ENCODE assay signal across 8 cellular contexts in the genomic region with DNA sequence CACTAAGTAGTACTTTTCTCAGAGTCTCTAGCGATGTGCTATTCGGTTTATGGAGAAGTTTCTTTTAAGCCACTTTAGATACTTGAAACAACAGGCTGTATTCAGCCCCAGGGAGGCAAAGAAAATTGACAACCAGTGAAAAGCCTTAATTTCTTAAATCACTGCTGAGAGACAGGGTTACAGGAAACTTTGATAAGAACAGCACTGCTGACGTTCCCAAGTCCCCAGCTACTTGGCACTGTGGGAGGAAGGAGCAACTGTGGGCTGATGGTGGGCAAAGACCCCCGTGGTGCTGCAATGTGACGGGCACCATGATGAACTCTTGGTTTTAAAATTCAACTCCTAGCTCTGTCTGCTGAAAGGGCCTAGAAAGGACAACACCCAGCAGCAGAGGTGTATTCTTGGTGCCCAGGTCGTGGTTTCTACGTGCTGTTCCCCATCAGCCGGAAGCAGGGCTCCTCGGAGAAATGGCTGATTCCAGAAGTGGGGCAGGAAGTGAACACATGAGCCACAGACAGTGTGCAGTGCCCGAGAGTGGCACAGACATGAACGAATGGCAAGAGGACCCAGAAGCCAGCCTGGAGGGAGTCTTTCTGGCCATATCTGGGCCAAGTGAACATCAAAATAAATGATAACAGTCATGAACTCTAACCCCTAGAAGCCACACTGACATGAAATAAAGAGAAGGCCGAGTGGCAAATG. TPM values are rescaled to one million over a fixed set of nuclear protein-coding genes. Genes with fewer than 3 reads are reported as not detected.
DNase-seq lines count a peak whose midpoint lies in the region; ATAC-seq and TF ChIP-seq lines count a peak whose summit lies in the region.

No MANE protein-coding gene starts in this region.

- peaks cover 17% of the 10 kb centered on the region for H3K36me3 Mint-ChIP-seq in activated naive CD8-positive, alpha-beta T cell treated with anti-CD3 and anti-CD28 coated beads, Interleukin-2, amount 50 U/mL, for 24 hours (ENCODE audit: low read depth)
- H3K36me3 Mint-ChIP-seq in naive thymus-derived CD4-positive, alpha-beta T cell = peaks cover 0 to 21% (median 5%) of the 10 kb centered on the region in 5 donors
- H3K36me3 Mint-ChIP-seq in stimulated activated naive B cell treated with anti-CD40 and anti-IgM and Interleukin-4, amounts not matched to agents 10 μg/mL and 1 μg/mL and 100 μg/mL, for 72 hours = peaks cover 28 to 41% of the 10 kb centered on the region in 2 donors

- peak overlapping the region; percentile 78 for H3K27ac ChIP-seq in ACC112 (ENCODE audit: low read depth, low read length)
- H3K27ac ChIP-seq in RWPE2 (ENCODE audit: poor library complexity, severe bottlenecking) = peak overlapping the region; percentile 93
- peak overlapping the region; percentile 53 for H3K27ac ChIP-seq in naive thymus-derived CD4-positive, alpha-beta T cell (ENCODE audit: low read depth, low read length)

- no peaks in the 10 kb centered on the region for H3K27me3 Mint-ChIP-seq in activated naive CD8-positive, alpha-beta T cell treated with anti-CD3 and anti-CD28 coated beads, Interleukin-2, amount 50 U/mL, for 24 hours
- H3K27me3 Mint-ChIP-seq in naive thymus-derived CD4-positive, alpha-beta T cell = no peaks in the 10 kb centered on the region
- H3K27me3 Mint-ChIP-seq in stimulated activated naive B cell treated with anti-CD40 and anti-IgM and Interleukin-4, amounts not matched to agents 10 μg/mL and 1 μg/mL and 100 μg/mL, for 72 hours = no peaks in the 10 kb centered on the region

- no peak for TF ChIP-seq CTCF in RWPE2 (IDR thresholded peaks at IDR 0.05; ENCODE audit: poor library complexity, severe bottlenecking)

- CTCF ChIA-PET in naive thymus-derived CD4-positive, alpha-beta T cell (lab: Charles Lee) = interaction anchor here (0.6 kb wide), 1 partner anchor 774 kb away, joined by 5 read pairs; no protein-coding TSS in a partner anchor

- H3K27me3 ChIP-seq in ACC112 (ENCODE audit: insufficient read depth, low read length) (no peaks in the 10 kb centered on the region), RWPE2 (ENCODE audit: insufficient read depth, poor library complexity, severe bottlenecking) (no peaks in the 10 kb centered on the region)
- H3K27me3 ChIP-seq in naive thymus-derived CD4-positive, alpha-beta T cell (ENCODE audit: control insufficient read depth in 2 of 2, insufficient read depth in 2 of 2, low read length in 2 of 2) = no peaks in the 10 kb centered on the region

- peak overlapping the region; percentile 65 for H3K4me3 Mint-ChIP-seq in activated naive CD8-positive, alpha-beta T cell treated with anti-CD3 and anti-CD28 coated beads, Interleukin-2, amount 50 U/mL, for 24 hours
- H3K4me3 Mint-ChIP-seq in naive thymus-derived CD4-positive, alpha-beta T cell = peak overlapping the region; percentile 73 to 90 (median 82)
- H3K4me3 Mint-ChIP-seq in stimulated activated naive B cell treated with anti-CD40 and anti-IgM and Interleukin-4, amounts not matched to agents 10 μg/mL and 1 μg/mL and 100 μg/mL, for 72 hours = peak overlapping the region in 1 of 2 donors; percentile 32

- H3K36me3 ChIP-seq in ACC112 (ENCODE audit: insufficient read depth, low read length) = peaks cover 6% of the 10 kb centered on the region
- H3K36me3 ChIP-seq in RWPE2 (ENCODE audit: low read depth) = peaks cover 46% of the 10 kb centered on the region
- H3K36me3 ChIP-seq in naive thymus-derived CD4-positive, alpha-beta T cell (ENCODE audit: control insufficient read depth in 2 of 3, insufficient read depth in 3 of 3, low read length in 3 of 3) = peaks cover 0 to 23% (median 3%) of the 10 kb centered on the region in 3 experiments

- no peak for ATAC-seq in RWPE2 (ENCODE audit: low read depth)
- ATAC-seq in activated naive CD8-positive, alpha-beta T cell treated with anti-CD3 and anti-CD28 coated beads, Interleukin-2, amount 50 U/mL, for 24 hours = peak; percentile 52
- peak; percentile 72 for ATAC-seq in naive thymus-derived CD4-positive, alpha-beta T cell
- ATAC-seq in stimulated activated naive B cell treated with anti-CD40 and anti-IgM and Interleukin-4, amounts not matched to agents 10 μg/mL and 1 μg/mL and 100 μg/mL, for 72 hours (replicated peaks) = no peak

- POLR2A ChIA-PET in naive thymus-derived CD4-positive, alpha-beta T cell (lab: Charles Lee) = interaction anchor here (1.5 kb wide), 1 partner anchor 12 kb away, joined by 3 read pairs; no protein-coding TSS in a partner anchor

- H3K79me2 ChIP-seq in ACC112 (ENCODE audit: control insufficient read depth, insufficient read depth, low read length, unreplicated experiment) = peaks cover 84% of the 10 kb centered on the region

- peaks cover 78% of the 10 kb centered on the region for H3K4me1 Mint-ChIP-seq in activated naive CD8-positive, alpha-beta T cell treated with anti-CD3 and anti-CD28 coated beads, Interleukin-2, amount 50 U/mL, for 24 hours
- peaks cover 67 to 89% (median 83%) of the 10 kb centered on the region in 7 donors for H3K4me1 Mint-ChIP-seq in naive thymus-derived CD4-positive, alpha-beta T cell
- peaks cover 57 to 87% of the 10 kb centered on the region in 2 donors for H3K4me1 Mint-ChIP-seq in stimulated activated naive B cell treated with anti-CD40 and anti-IgM and Interleukin-4, amounts not matched to agents 10 μg/mL and 1 μg/mL and 100 μg/mL, for 72 hours

- H3K9me3 ChIP-seq in RWPE2 (ENCODE audit: severe bottlenecking) = no peaks in the 10 kb centered on the region
- H3K9me3 ChIP-seq in naive thymus-derived CD4-positive, alpha-beta T cell (ENCODE audit: control insufficient read depth in 2 of 3, low read length in 3 of 3) = no peaks in the 10 kb centered on the region

- H3K9me3 Mint-ChIP-seq in activated naive CD8-positive, alpha-beta T cell treated with anti-CD3 and anti-CD28 coated beads, Interleukin-2, amount 50 U/mL, for 24 hours = no peaks in the 10 kb centered on the region
- H3K9me3 Mint-ChIP-seq in naive thymus-derived CD4-positive, alpha-beta T cell = no peaks in the 10 kb centered on the region
- H3K9me3 Mint-ChIP-seq in stimulated activated naive B cell treated with anti-CD40 and anti-IgM and Interleukin-4, amounts not matched to agents 10 μg/mL and 1 μg/mL and 100 μg/mL, for 72 hours = no peaks in the 10 kb centered on the region

- DNase-seq in RWPE2 (ENCODE audit: low spot score) (no peak), foreskin melanocyte (no peak), NCI-H446 (lab: John Stamatoyannopoulos, UW) (no peak), NCI-H2171 (lab: John Stamatoyannopoulos, UW) (no peak)
- peak; percentile 47 for DNase-seq in activated naive CD8-positive, alpha-beta T cell treated with anti-CD3 and anti-CD28 coated beads, Interleukin-2, amount 50 U/mL, for 24 hours
- DNase-seq in naive thymus-derived CD4-positive, alpha-beta T cell = peak in 7 of 9 donors; percentile 60 to 73 (median 65)
- DNase-seq in stimulated activated naive B cell treated with anti-CD40 and anti-IgM and Interleukin-4, amounts not matched to agents 10 μg/mL and 1 μg/mL and 100 μg/mL, for 72 hours = no peak

- no peak overlapping the region for H2AFZ ChIP-seq in ACC112 (ENCODE audit: low read length, unreplicated experiment)

- no peak overlapping the region for H3K4me3 ChIP-seq in ACC112 (ENCODE audit: low read depth, low read length)
- no peak overlapping the region for H3K4me3 ChIP-seq in RWPE2 (ENCODE audit: severe bottlenecking)
- peak overlapping the region; percentile 4 for H3K4me3 ChIP-seq in naive thymus-derived CD4-positive, alpha-beta T cell (ENCODE audit: low read length)

- H3K4me1 ChIP-seq in ACC112 (ENCODE audit: control insufficient read depth, insufficient read depth, low read length, unreplicated experiment) (peaks cover 59% of the 10 kb centered on the region), RWPE2 (ENCODE audit: insufficient read depth, poor library complexity, severe bottlenecking) (peaks cover 48% of the 10 kb centered on the region)
- peaks cover 66 to 71% of the 10 kb centered on the region in 2 donors for H3K4me1 ChIP-seq in naive thymus-derived CD4-positive, alpha-beta T cell (ENCODE audit: control insufficient read depth in 2 of 2, insufficient read depth in 2 of 2, low read length in 2 of 2)

- peak overlapping the region; percentile 88 for H3K27ac Mint-ChIP-seq in activated naive CD8-positive, alpha-beta T cell treated with anti-CD3 and anti-CD28 coated beads, Interleukin-2, amount 50 U/mL, for 24 hours
- H3K27ac Mint-ChIP-seq in naive thymus-derived CD4-positive, alpha-beta T cell = peak overlapping the region; percentile 85 to 97 (median 90)
- no peak overlapping the region for H3K27ac Mint-ChIP-seq in stimulated activated naive B cell treated with anti-CD40 and anti-IgM and Interleukin-4, amounts not matched to agents 10 μg/mL and 1 μg/mL and 100 μg/mL, for 72 hours

- intact Hi-C loops in naive thymus-derived CD4-positive, alpha-beta T cell (cut with micrococcal nuclease) = loop anchor here in 1 of 2 donors (1.0 kb wide), 1 partner anchor 22 kb away; no protein-coding TSS in a partner anchor

RNA-seq across cellular contexts. Expression of a gene that starts 5.3 kb away (rescaled TPM):
- 100 to 1,000 TPM in 2 of 5 experiments, 10 to 100 TPM in 3; 83.8 to 122 (median 95.6) TPM for total RNA-seq in naive thymus-derived CD4-positive, alpha-beta T cell
- 10 to 100 TPM; 60.9 to 79.8 TPM for polyA plus RNA-seq in naive thymus-derived CD4-positive, alpha-beta T cell

RNA-seq across cellular contexts. Expression of a gene that starts 50.3 kb away (rescaled TPM):
- total RNA-seq in naive thymus-derived CD4-positive, alpha-beta T cell = 10 to 100 TPM; 46.9 to 91.7 (median 70.2) TPM
- polyA plus RNA-seq in naive thymus-derived CD4-positive, alpha-beta T cell = 10 to 100 TPM; 85.1 to 88.9 TPM

RNA-seq across cellular contexts. Expression of a gene that starts 52.5 kb away (rescaled TPM):
- total RNA-seq in naive thymus-derived CD4-positive, alpha-beta T cell = 100 to 1,000 TPM; 280 to 877 (median 371) TPM
- polyA plus RNA-seq in naive thymus-derived CD4-positive, alpha-beta T cell = 100 to 1,000 TPM; 459 to 768 TPM

Comparison
In these comparisons a context has a peak if more than half of its experiments do, and no peak if none do; other contexts are left out.
1. ATAC-seq: peak in activated naive CD8-positive, alpha-beta T cell treated with anti-CD3 and anti-CD28 coated beads, Interleukin-2, amount 50 U/mL, for 24 hours (single experiment) and naive thymus-derived CD4-positive, alpha-beta T cell (single experiment); none in RWPE2 (single experiment) and stimulated activated naive B cell treated with anti-CD40 and anti-IgM and Interleukin-4, amounts not matched to agents 10 μg/mL and 1 μg/mL and 100 μg/mL, for 72 hours (0 of 2).
2. DNase-seq: peak in activated naive CD8-positive, alpha-beta T cell treated with anti-CD3 and anti-CD28 coated beads, Interleukin-2, amount 50 U/mL, for 24 hours (single experiment) and naive thymus-derived CD4-positive, alpha-beta T cell (7 of 9); none in RWPE2 (single experiment), foreskin melanocyte (single experiment), stimulated activated naive B cell treated with anti-CD40 and anti-IgM and Interleukin-4, amounts not matched to agents 10 μg/mL and 1 μg/mL and 100 μg/mL, for 72 hours (single experiment), NCI-H446 (0 of 2) and NCI-H2171 (single experiment).
3. Peak in every context shown above with its lines, with median percentiles within 50 percentile points of each other: H3K27ac ChIP-seq.